1 cellular context compared by ENCODE assay signal in genomic region chr7:73573791-73574190, GRCh38.
A peak's percentile ranks its signal among the peaks of the same experiment; 100 is the strongest.
TF ChIP-seq lines count a peak whose summit lies in the region.

No MANE protein-coding gene starts in this region.

TF ChIP-seq in HepG2, 621 proteins besides CTCF, POLR2A, EP300 and RAD21:
- TF ChIP-seq, protein P1, sequence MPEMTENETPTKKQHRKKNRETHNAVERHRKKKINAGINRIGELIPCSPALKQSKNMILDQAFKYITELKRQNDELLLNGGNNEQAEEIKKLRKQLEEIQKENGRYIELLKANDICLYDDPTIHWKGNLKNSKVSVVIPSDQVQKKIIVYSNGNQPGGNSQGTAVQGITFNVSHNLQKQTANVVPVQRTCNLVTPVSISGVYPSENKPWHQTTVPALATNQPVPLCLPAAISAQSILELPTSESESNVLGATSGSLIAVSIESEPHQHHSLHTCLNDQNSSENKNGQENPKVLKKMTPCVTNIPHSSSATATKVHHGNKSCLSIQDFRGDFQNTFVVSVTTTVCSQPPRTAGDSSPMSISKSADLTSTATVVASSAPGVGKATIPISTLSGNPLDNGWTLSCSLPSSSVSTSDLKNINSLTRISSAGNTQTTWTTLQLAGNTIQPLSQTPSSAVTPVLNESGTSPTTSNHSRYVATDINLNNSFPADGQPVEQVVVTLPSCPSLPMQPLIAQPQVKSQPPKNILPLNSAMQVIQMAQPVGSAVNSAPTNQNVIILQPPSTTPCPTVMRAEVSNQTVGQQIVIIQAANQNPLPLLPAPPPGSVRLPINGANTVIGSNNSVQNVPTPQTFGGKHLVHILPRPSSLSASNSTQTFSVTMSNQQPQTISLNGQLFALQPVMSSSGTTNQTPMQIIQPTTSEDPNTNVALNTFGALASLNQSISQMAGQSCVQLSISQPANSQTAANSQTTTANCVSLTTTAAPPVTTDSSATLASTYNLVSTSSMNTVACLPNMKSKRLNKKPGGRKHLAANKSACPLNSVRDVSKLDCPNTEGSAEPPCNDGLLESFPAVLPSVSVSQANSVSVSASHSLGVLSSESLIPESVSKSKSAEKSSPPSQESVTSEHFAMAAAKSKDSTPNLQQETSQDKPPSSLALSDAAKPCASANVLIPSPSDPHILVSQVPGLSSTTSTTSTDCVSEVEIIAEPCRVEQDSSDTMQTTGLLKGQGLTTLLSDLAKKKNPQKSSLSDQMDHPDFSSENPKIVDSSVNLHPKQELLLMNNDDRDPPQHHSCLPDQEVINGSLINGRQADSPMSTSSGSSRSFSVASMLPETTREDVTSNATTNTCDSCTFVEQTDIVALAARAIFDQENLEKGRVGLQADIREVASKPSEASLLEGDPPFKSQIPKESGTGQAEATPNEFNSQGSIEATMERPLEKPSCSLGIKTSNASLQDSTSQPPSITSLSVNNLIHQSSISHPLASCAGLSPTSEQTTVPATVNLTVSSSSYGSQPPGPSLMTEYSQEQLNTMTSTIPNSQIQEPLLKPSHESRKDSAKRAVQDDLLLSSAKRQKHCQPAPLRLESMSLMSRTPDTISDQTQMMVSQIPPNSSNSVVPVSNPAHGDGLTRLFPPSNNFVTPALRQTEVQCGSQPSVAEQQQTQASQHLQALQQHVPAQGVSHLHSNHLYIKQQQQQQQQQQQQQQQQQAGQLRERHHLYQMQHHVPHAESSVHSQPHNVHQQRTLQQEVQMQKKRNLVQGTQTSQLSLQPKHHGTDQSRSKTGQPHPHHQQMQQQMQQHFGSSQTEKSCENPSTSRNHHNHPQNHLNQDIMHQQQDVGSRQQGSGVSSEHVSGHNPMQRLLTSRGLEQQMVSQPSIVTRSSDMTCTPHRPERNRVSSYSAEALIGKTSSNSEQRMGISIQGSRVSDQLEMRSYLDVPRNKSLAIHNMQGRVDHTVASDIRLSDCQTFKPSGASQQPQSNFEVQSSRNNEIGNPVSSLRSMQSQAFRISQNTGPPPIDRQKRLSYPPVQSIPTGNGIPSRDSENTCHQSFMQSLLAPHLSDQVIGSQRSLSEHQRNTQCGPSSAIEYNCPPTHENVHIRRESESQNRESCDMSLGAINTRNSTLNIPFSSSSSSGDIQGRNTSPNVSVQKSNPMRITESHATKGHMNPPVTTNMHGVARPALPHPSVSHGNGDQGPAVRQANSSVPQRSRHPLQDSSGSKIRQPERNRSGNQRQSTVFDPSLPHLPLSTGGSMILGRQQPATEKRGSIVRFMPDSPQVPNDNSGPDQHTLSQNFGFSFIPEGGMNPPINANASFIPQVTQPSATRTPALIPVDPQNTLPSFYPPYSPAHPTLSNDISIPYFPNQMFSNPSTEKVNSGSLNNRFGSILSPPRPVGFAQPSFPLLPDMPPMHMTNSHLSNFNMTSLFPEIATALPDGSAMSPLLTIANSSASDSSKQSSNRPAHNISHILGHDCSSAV (CRISPR knock-in tag; IDR thresholded peaks at IDR 0.05; ENCODE audit: borderline replicate concordance) = no peak
- TF ChIP-seq SOX5 (CRISPR knock-in tag; IDR thresholded peaks at IDR 0.05; ENCODE audit: borderline replicate concordance) (no peak), AGO2 (optimal IDR thresholded peaks at IDR 0.05; ENCODE audit: low read depth, low read length) (peak; percentile 41), ZNF263 (CRISPR knock-in tag; IDR thresholded peaks at IDR 0.05) (peak; percentile 44; the same call in 1 of the 2 replicates), RBFOX2 (IDR thresholded peaks at IDR 0.05; ENCODE audit: low read depth, low read length) (peak; percentile 27; the same call in 1 of the 2 replicates), MBNL3 (CRISPR knock-in tag; conservative IDR thresholded peaks at IDR 0.05) (no peak), DNMT3B (CRISPR knock-in tag; conservative IDR thresholded peaks at IDR 0.05) (no peak)
